ENCODE assay signal across 19 cellular contexts in the genomic region with DNA sequence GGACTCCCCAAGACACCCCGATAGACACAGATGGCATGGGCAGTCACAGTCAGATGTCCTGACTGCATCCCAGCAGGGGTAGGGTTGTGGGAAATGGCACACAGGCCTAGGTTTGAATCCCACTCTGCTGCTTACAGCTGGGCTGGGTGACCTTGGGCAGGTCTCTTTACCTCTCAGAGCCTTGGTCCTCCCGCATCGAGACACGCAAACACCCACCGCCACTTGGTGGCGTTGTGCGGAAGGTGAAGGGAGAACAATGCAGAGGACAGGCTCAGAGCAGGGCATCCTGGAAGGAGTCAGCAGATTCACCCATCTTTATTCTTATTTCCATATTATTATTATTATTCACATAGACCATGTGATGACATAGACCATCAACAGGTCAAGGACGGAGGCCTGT.
DNase-seq lines count a peak whose midpoint lies in the region; ATAC-seq and TF ChIP-seq lines count a peak whose summit lies in the region.
"Had no signal": no experiment of that assay in that cellular context is flagged by ENCODE, and none has a peak within 500 bp of the region (broad histone marks: within the 10 kb centered on the region; RNA-seq: fewer than 3 reads in every experiment).

No MANE protein-coding gene starts in this region.

- POLR2A ChIA-PET in CD8-positive, alpha-beta memory T cell (lab: Charles Lee) = no interaction called here

- peak; percentile 2 to 6 for DNase-seq in activated CD4-positive, alpha-beta T cell treated with anti-CD3 and anti-CD28 coated beads, Interleukin-2, amount 50 U/mL, for 48 hours
- DNase-seq in activated CD4-positive, alpha-beta T cell treated with anti-CD3 and anti-CD28 coated beads, Interleukin-2, amount 50 U/mL, for 4 hours = no peak
- DNase-seq in NB4 (ENCODE audit: low read depth) (peak; percentile 15), brain microvascular endothelial cell (no peak), osteocyte (ENCODE audit: extremely low spot score, unreplicated experiment) (no peak)
- DNase-seq in T-helper 2 cell treated with Interferon-gamma antibody and Interleukin-4, amounts not matched to agents 5 μg/mL and 100 μg/mL, for 36 hours (ENCODE audit: low spot score) = no peak
- no peak for DNase-seq in CD8-positive, alpha-beta memory T cell
- DNase-seq: activated CD4-positive, alpha-beta T cell treated with anti-CD3 and anti-CD28 coated beads, Interleukin-2, amount 50 U/mL, for 1 hour; amniotic stem cell; cerebellar nuclear complex; KG1; NCI-H1436; NCI-H345; ovary had no signal

- no peak for TF ChIP-seq POLR2A in NB4 (IDR thresholded peaks at IDR 0.05; ENCODE audit: extremely low read depth, insufficient read length)

- H3K27ac ChIP-seq in brain microvascular endothelial cell = no peak overlapping the region
- H3K27ac ChIP-seq in CD8-positive, alpha-beta memory T cell (ENCODE audit: low read depth, low read length) = no peak overlapping the region
- H3K27ac ChIP-seq: ovary, transverse colon had no signal

- in situ Hi-C loops in brain microvascular endothelial cell (cut with HindIII; ENCODE audit: low pct_ligation_motif_present, low sequenced_read_pairs) = no loop called here

- no peaks in the 10 kb centered on the region for H3K27me3 Mint-ChIP-seq in osteocyte (ENCODE audit: unreplicated experiment)
- H3K27me3 Mint-ChIP-seq in T-helper 2 cell treated with Interferon-gamma antibody and Interleukin-4, amounts not matched to agents 5 μg/mL and 100 μg/mL, for 36 hours (ENCODE audit: low read depth) = no peaks in the 10 kb centered on the region
- no peaks in the 10 kb centered on the region for H3K27me3 Mint-ChIP-seq in CD8-positive, alpha-beta memory T cell

- no peaks in the 10 kb centered on the region for H3K27me3 ChIP-seq in brain microvascular endothelial cell (replicated peaks)
- H3K27me3 ChIP-seq in CD8-positive, alpha-beta memory T cell (ENCODE audit: insufficient read depth, low read length, poor library complexity, severe bottlenecking) = no peaks in the 10 kb centered on the region
- H3K27me3 ChIP-seq: ovary, transverse colon had no signal

- no peak for ATAC-seq in HG02588 (IDR thresholded peaks at IDR 0.05; ENCODE audit: unreplicated experiment)
- ATAC-seq: stimulated activated effector memory CD8-positive, alpha-beta T cell treated with anti-CD3 and anti-CD28 coated beads, Interleukin-12 subunit alpha, Interleukin-12 subunit beta, amount 100 ng/mL, for 72 hours had no signal

- H3K9me3 ChIP-seq in CD8-positive, alpha-beta memory T cell (ENCODE audit: low read length) = no peaks in the 10 kb centered on the region
- H3K9me3 ChIP-seq: ovary, transverse colon had no signal

- H3K4me3 ChIP-seq in NB4 (ENCODE audit: low read depth, low read length) (no peak overlapping the region), brain microvascular endothelial cell (ENCODE audit: low read depth, low read length) (no peak overlapping the region)
- no peak overlapping the region for H3K4me3 ChIP-seq in CD8-positive, alpha-beta memory T cell (ENCODE audit: low read length)
- H3K4me3 ChIP-seq: ovary, transverse colon had no signal

- no peak overlapping the region for H3K27ac Mint-ChIP-seq in osteocyte (ENCODE audit: unreplicated experiment)
- no peak overlapping the region for H3K27ac Mint-ChIP-seq in T-helper 2 cell treated with Interferon-gamma antibody and Interleukin-4, amounts not matched to agents 5 μg/mL and 100 μg/mL, for 36 hours
- H3K27ac Mint-ChIP-seq in CD8-positive, alpha-beta memory T cell = no peak overlapping the region
- H3K27ac Mint-ChIP-seq: mesothelial cell of epicardium; stimulated activated effector memory CD8-positive, alpha-beta T cell treated with anti-CD3 and anti-CD28 coated beads, Interleukin-12 subunit alpha, Interleukin-12 subunit beta, amount 100 ng/mL, for 72 hours; T-helper 1 cell treated with Interleukin-12 subunit alpha and Interleukin-12 subunit beta and Interleukin-4 antibody, amounts not matched to agents 30 μg/mL and 1 μg/mL, for 36 hours had no signal

- H3K4me1 ChIP-seq in CD8-positive, alpha-beta memory T cell (ENCODE audit: insufficient read depth, low read length) = no peaks in the 10 kb centered on the region

- CTCF ChIA-PET in CD8-positive, alpha-beta memory T cell (lab: Charles Lee) = no interaction called here

- H3K36me3 Mint-ChIP-seq in osteocyte (ENCODE audit: unreplicated experiment) = no peaks in the 10 kb centered on the region
- no peaks in the 10 kb centered on the region for H3K36me3 Mint-ChIP-seq in T-helper 2 cell treated with Interferon-gamma antibody and Interleukin-4, amounts not matched to agents 5 μg/mL and 100 μg/mL, for 36 hours (ENCODE audit: low read depth)
- H3K36me3 Mint-ChIP-seq in CD8-positive, alpha-beta memory T cell = peaks cover 26 to 36% (median 27%) of the 10 kb centered on the region in 3 donors
- H3K36me3 Mint-ChIP-seq: stimulated activated effector memory CD8-positive, alpha-beta T cell treated with anti-CD3 and anti-CD28 coated beads, Interleukin-12 subunit alpha, Interleukin-12 subunit beta, amount 100 ng/mL, for 72 hours had no signal

- peaks cover 25% of the 10 kb centered on the region for H3K4me1 Mint-ChIP-seq in osteocyte (ENCODE audit: unreplicated experiment)
- H3K4me1 Mint-ChIP-seq in T-helper 2 cell treated with Interferon-gamma antibody and Interleukin-4, amounts not matched to agents 5 μg/mL and 100 μg/mL, for 36 hours (ENCODE audit: low read depth) = no peaks in the 10 kb centered on the region
- H3K4me1 Mint-ChIP-seq in CD8-positive, alpha-beta memory T cell = peaks cover 0 to 2% (median 0%) of the 10 kb centered on the region in 3 donors
- H3K4me1 Mint-ChIP-seq: stimulated activated effector memory CD8-positive, alpha-beta T cell treated with anti-CD3 and anti-CD28 coated beads, Interleukin-12 subunit alpha, Interleukin-12 subunit beta, amount 100 ng/mL, for 72 hours had no signal

- TF ChIP-seq CTCF in NB4 (IDR thresholded peaks at IDR 0.05; ENCODE audit: low read depth, low read length) = peak; percentile 16
- peak; percentile 42 for TF ChIP-seq CTCF in brain microvascular endothelial cell (IDR thresholded peaks at IDR 0.05; ENCODE audit: low read depth, low read length, missing control alignments)
- TF ChIP-seq CTCF in osteocyte (IDR thresholded peaks at IDR 0.05) = peak; percentile 25

- no peak overlapping the region for H3K4me3 Mint-ChIP-seq in osteocyte (ENCODE audit: unreplicated experiment)
- H3K4me3 Mint-ChIP-seq in T-helper 2 cell treated with Interferon-gamma antibody and Interleukin-4, amounts not matched to agents 5 μg/mL and 100 μg/mL, for 36 hours = no peak overlapping the region
- H3K4me3 Mint-ChIP-seq in CD8-positive, alpha-beta memory T cell = no peak overlapping the region
- H3K4me3 Mint-ChIP-seq: mesothelial cell of epicardium; stimulated activated effector memory CD8-positive, alpha-beta T cell treated with anti-CD3 and anti-CD28 coated beads, Interleukin-12 subunit alpha, Interleukin-12 subunit beta, amount 100 ng/mL, for 72 hours; T-helper 1 cell treated with Interleukin-12 subunit alpha and Interleukin-12 subunit beta and Interleukin-4 antibody, amounts not matched to agents 30 μg/mL and 1 μg/mL, for 36 hours had no signal

- H3K9me3 Mint-ChIP-seq in osteocyte (ENCODE audit: unreplicated experiment) = no peaks in the 10 kb centered on the region
- no peaks in the 10 kb centered on the region for H3K9me3 Mint-ChIP-seq in T-helper 2 cell treated with Interferon-gamma antibody and Interleukin-4, amounts not matched to agents 5 μg/mL and 100 μg/mL, for 36 hours
- H3K9me3 Mint-ChIP-seq in CD8-positive, alpha-beta memory T cell = no peaks in the 10 kb centered on the region
- H3K9me3 Mint-ChIP-seq: mesothelial cell of epicardium; stimulated activated effector memory CD8-positive, alpha-beta T cell treated with anti-CD3 and anti-CD28 coated beads, Interleukin-12 subunit alpha, Interleukin-12 subunit beta, amount 100 ng/mL, for 72 hours; T-helper 1 cell treated with Interleukin-12 subunit alpha and Interleukin-12 subunit beta and Interleukin-4 antibody, amounts not matched to agents 30 μg/mL and 1 μg/mL, for 36 hours had no signal

- H3K36me3 ChIP-seq in brain microvascular endothelial cell (replicated peaks) = no peaks in the 10 kb centered on the region
- H3K36me3 ChIP-seq in CD8-positive, alpha-beta memory T cell (ENCODE audit: insufficient read depth, low read length) = peaks cover 4% of the 10 kb centered on the region
- H3K36me3 ChIP-seq: ovary, transverse colon had no signal

Comparison
In these comparisons a context has a peak if more than half of its experiments do, and no peak if none do; other contexts are left out.
1. DNase-seq: peak in activated CD4-positive, alpha-beta T cell treated with anti-CD3 and anti-CD28 coated beads, Interleukin-2, amount 50 U/mL, for 48 hours (2 of 2) and NB4 (single experiment); none in activated CD4-positive, alpha-beta T cell treated with anti-CD3 and anti-CD28 coated beads, Interleukin-2, amount 50 U/mL, for 4 hours (0 of 2), brain microvascular endothelial cell (single experiment), osteocyte (single experiment), T-helper 2 cell treated with Interferon-gamma antibody and Interleukin-4, amounts not matched to agents 5 μg/mL and 100 μg/mL, for 36 hours (single experiment) and CD8-positive, alpha-beta memory T cell (0 of 5).
2. Peak in every context shown above with its lines, with median percentiles within 50 percentile points of each other: CTCF ChIP-seq.